In the genomic region with DNA sequence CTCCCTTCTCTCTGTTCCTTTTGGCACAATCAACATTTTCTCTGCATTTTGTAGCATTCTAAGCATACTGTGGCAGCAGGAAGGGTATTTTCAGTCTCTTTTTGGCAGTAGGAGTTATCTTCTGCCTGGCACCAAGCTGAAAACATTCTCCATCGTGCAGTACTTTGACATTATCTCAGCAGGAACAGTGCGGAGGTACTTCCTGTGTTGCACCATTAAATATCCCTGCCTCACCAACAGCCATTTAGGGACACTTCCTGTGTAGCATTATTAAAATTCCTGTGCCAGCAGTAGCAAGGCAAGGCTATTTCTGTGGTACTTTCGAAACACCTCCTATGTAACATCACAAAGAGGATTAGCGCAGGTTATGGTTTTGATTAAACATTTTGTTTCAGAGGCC, we compare ENCODE assay signal across 14 cellular contexts.
A peak's percentile ranks its signal among the peaks of the same experiment; 100 is the strongest.
DNase-seq lines count a peak whose midpoint lies in the region; ATAC-seq and TF ChIP-seq lines count a peak whose summit lies in the region.
"Had no signal": no experiment of that assay in that cellular context is flagged by ENCODE, and none has a peak within 500 bp of the region (broad histone marks: within the 10 kb centered on the region; RNA-seq: fewer than 3 reads in every experiment).

No MANE protein-coding gene starts in this region.

- H4K20me1 ChIP-seq in osteoblast (ENCODE audit: insufficient read depth, low read length) = no peaks in the 10 kb centered on the region

- H2AFZ ChIP-seq in osteoblast (ENCODE audit: low read length) = peak overlapping the region; percentile 39

- no peaks in the 10 kb centered on the region for H3K36me3 ChIP-seq in osteoblast (ENCODE audit: insufficient read depth, low read length)
- no peaks in the 10 kb centered on the region for H3K36me3 ChIP-seq in CD8-positive, alpha-beta memory T cell (ENCODE audit: insufficient read depth, low read length)

- no peak overlapping the region for H3K27ac ChIP-seq in osteoblast (ENCODE audit: low read depth, low read length)
- H3K27ac ChIP-seq in CD8-positive, alpha-beta memory T cell (ENCODE audit: low read depth, low read length) = no peak overlapping the region
- H3K27ac ChIP-seq: foreskin keratinocyte had no signal

- H3K4me2 ChIP-seq in osteoblast (ENCODE audit: insufficient read depth, low read length) = no peak overlapping the region

- H3K27ac Mint-ChIP-seq in CD8-positive, alpha-beta memory T cell = no peak overlapping the region
- H3K27ac Mint-ChIP-seq: activated CD4-positive, alpha-beta T cell treated with anti-CD3 and anti-CD28 coated beads for 36 hours had no signal

- no peak overlapping the region for H3K4me3 Mint-ChIP-seq in CD8-positive, alpha-beta memory T cell
- H3K4me3 Mint-ChIP-seq: activated CD4-positive, alpha-beta T cell treated with anti-CD3 and anti-CD28 coated beads for 36 hours had no signal

- ATAC-seq in HG02973 (IDR thresholded peaks at IDR 0.05; ENCODE audit: unreplicated experiment) = no peak
- ATAC-seq: activated CD4-positive, alpha-beta T cell treated with anti-CD3 and anti-CD28 coated beads for 36 hours; foreskin keratinocyte had no signal

- H3K36me3 Mint-ChIP-seq in CD8-positive, alpha-beta memory T cell = no peaks in the 10 kb centered on the region

- H3K4me1 ChIP-seq in osteoblast (ENCODE audit: insufficient read depth, low read length) = no peaks in the 10 kb centered on the region
- H3K4me1 ChIP-seq in CD8-positive, alpha-beta memory T cell (ENCODE audit: insufficient read depth, low read length) = no peaks in the 10 kb centered on the region
- H3K4me1 ChIP-seq: foreskin keratinocyte had no signal

- H3K4me1 Mint-ChIP-seq in CD8-positive, alpha-beta memory T cell = no peaks in the 10 kb centered on the region
- H3K4me1 Mint-ChIP-seq: activated CD4-positive, alpha-beta T cell treated with anti-CD3 and anti-CD28 coated beads for 36 hours had no signal

- no peaks in the 10 kb centered on the region for H3K79me2 ChIP-seq in osteoblast (ENCODE audit: insufficient read depth, low read length)

- no peak overlapping the region for H3K4me3 ChIP-seq in cardiac fibroblast (replicated peaks in 1 of 2; ENCODE audit: low read depth in 2 of 2, low read length in 2 of 2)
- H3K4me3 ChIP-seq in osteoblast (ENCODE audit: insufficient read depth, low read length) = no peak overlapping the region
- no peak overlapping the region for H3K4me3 ChIP-seq in CD8-positive, alpha-beta memory T cell (ENCODE audit: low read length)

- H3K27me3 Mint-ChIP-seq in CD8-positive, alpha-beta memory T cell = no peaks in the 10 kb centered on the region
- H3K27me3 Mint-ChIP-seq: activated CD4-positive, alpha-beta T cell treated with anti-CD3 and anti-CD28 coated beads for 36 hours had no signal

- CTCF ChIA-PET in CD8-positive, alpha-beta memory T cell (lab: Charles Lee) = no interaction called here

- H3K27me3 ChIP-seq in osteoblast (ENCODE audit: insufficient read depth, low read length) = no peaks in the 10 kb centered on the region
- no peaks in the 10 kb centered on the region for H3K27me3 ChIP-seq in CD8-positive, alpha-beta memory T cell (ENCODE audit: insufficient read depth, low read length, poor library complexity, severe bottlenecking)
- H3K27me3 ChIP-seq: foreskin keratinocyte had no signal

- no peaks in the 10 kb centered on the region for H3K9me3 ChIP-seq in osteoblast (ENCODE audit: low read depth, low read length)
- no peaks in the 10 kb centered on the region for H3K9me3 ChIP-seq in CD8-positive, alpha-beta memory T cell (ENCODE audit: low read length)

- DNase-seq in NCI-H82 (lab: John Stamatoyannopoulos, UW) (peak; percentile 32), NCI-H82 treated with DMSO at 0.1 percent for 48 hours (lab: John Stamatoyannopoulos, UW; ENCODE audit: unreplicated experiment) (no peak), NOMO-1 treated with DMSO at 0.1 percent for 48 hours (lab: John Stamatoyannopoulos, UW; ENCODE audit: unreplicated experiment) (peak; percentile 28), cardiac fibroblast (ENCODE audit: low read depth in 2 of 2) (peak; percentile 58 to 59), osteoblast (ENCODE audit: insufficient read length, low spot score, missing footprints) (no peak)
- DNase-seq in CD8-positive, alpha-beta memory T cell = no peak
- no peak for DNase-seq in activated effector memory CD4-positive, alpha-beta T cell treated with Interleukin-2 at 50 U/mL for 16 hours
- DNase-seq: activated CD4-positive, alpha-beta T cell treated with anti-CD3 and anti-CD28 coated beads for 36 hours; foreskin keratinocyte; islet precursor cell; NCI-H1436; retina; T-helper 1 cell had no signal

- TF ChIP-seq CTCF in cardiac fibroblast (IDR thresholded peaks at IDR 0.05; ENCODE audit: low read depth, low read length) = no peak
- TF ChIP-seq CTCF in osteoblast (IDR thresholded peaks at IDR 0.05; ENCODE audit: extremely low read depth, low read depth, low read length) = no peak

- POLR2A ChIA-PET in CD8-positive, alpha-beta memory T cell (lab: Charles Lee) = no interaction called here

- H3K9me3 Mint-ChIP-seq in CD8-positive, alpha-beta memory T cell = peaks cover 3 to 4% (median 3%) of the 10 kb centered on the region in 5 donors

Comparison
In these comparisons a context has a peak if more than half of its experiments do, and no peak if none do; other contexts are left out.
1. DNase-seq: peak in NCI-H82 (single experiment), NOMO-1 treated with DMSO at 0.1 percent for 48 hours (single experiment) and cardiac fibroblast (2 of 2); none in NCI-H82 treated with DMSO at 0.1 percent for 48 hours (single experiment), osteoblast (single experiment), CD8-positive, alpha-beta memory T cell (0 of 5) and activated effector memory CD4-positive, alpha-beta T cell treated with Interleukin-2 at 50 U/mL for 16 hours (single experiment).